Comparison of ENCODE assay signal across 10 cellular contexts in the genomic region with DNA sequence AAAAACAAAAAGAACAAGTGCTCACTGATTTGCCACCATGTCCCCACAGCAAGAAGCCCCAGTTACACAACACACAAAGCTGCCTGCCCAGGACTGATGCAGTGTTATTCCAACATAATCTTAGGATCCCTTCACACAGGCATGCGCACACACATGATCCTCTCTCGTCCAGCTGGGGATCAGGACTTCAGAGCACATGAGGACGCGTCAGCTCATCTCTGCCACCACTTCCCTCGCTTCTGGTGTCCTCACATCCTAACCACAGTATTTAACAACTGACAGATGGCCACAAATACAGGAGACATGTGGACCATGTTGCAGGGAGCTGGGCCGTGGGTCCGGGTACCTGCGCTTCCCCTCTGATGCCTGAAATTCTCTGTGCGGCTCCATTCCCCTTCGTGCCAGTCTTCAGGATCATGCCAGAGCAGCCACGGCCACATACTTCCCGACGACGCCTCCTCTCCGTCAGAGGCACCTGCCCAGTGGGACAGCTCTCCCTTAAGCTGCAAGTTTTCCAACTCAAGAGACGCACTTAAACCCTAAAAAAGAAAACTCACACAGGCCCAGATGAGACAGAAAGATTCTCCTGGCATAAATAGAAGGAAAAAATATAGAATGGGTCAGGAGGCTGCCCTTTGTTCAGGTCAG.
A peak's percentile ranks its signal among the peaks of the same experiment; 100 is the strongest.
DNase-seq lines count a peak whose midpoint lies in the region; ATAC-seq and TF ChIP-seq lines count a peak whose summit lies in the region.
"Had no signal": no experiment of that assay in that cellular context is flagged by ENCODE, and none has a peak within 500 bp of the region (broad histone marks: within the 10 kb centered on the region; RNA-seq: fewer than 3 reads in every experiment).

No MANE protein-coding gene starts in this region.

- no peaks in the 10 kb centered on the region for H3K9me3 Mint-ChIP-seq in central memory CD8-positive, alpha-beta T cell
- no peaks in the 10 kb centered on the region for H3K9me3 Mint-ChIP-seq in nephron progenitor cell
- no peaks in the 10 kb centered on the region for H3K9me3 Mint-ChIP-seq in activated CD4-positive, alpha-beta memory T cell treated with anti-CD3 and anti-CD28 coated beads for 36 hours
- H3K9me3 Mint-ChIP-seq: activated naive CD8-positive, alpha-beta T cell treated with anti-CD3 and anti-CD28 coated beads for 36 hours had no signal

- no peak for TF ChIP-seq CTCF in AG10803 (conservative IDR thresholded peaks at IDR 0.05; ENCODE audit: low read length)
- TF ChIP-seq CTCF in nephron progenitor cell (IDR thresholded peaks at IDR 0.05): no peak

- H3K4me1 Mint-ChIP-seq in central memory CD8-positive, alpha-beta T cell: peaks cover 57% of the 10 kb centered on the region
- peaks cover 51% of the 10 kb centered on the region for H3K4me1 Mint-ChIP-seq in nephron progenitor cell
- peaks cover 37% of the 10 kb centered on the region for H3K4me1 Mint-ChIP-seq in activated CD4-positive, alpha-beta memory T cell treated with anti-CD3 and anti-CD28 coated beads for 36 hours (ENCODE audit: low read depth)

- POLR2A ChIA-PET in activated CD4-positive, alpha-beta memory T cell treated with anti-CD3 and anti-CD28 coated beads for 36 hours (lab: Charles Lee): no interaction called here

- intact Hi-C loops in activated CD4-positive, alpha-beta memory T cell treated with anti-CD3 and anti-CD28 coated beads for 36 hours (cut with micrococcal nuclease): no loop called here

- no peak overlapping the region for H3K4me3 ChIP-seq in AG10803 (ENCODE audit: low read length)

- H3K27ac Mint-ChIP-seq in central memory CD8-positive, alpha-beta T cell (ENCODE audit: low read depth): peak overlapping the region; percentile 66
- peak overlapping the region; percentile 49 for H3K27ac Mint-ChIP-seq in nephron progenitor cell
- H3K27ac Mint-ChIP-seq in activated CD4-positive, alpha-beta memory T cell treated with anti-CD3 and anti-CD28 coated beads for 36 hours: no peak overlapping the region
- H3K27ac Mint-ChIP-seq: activated naive CD8-positive, alpha-beta T cell treated with anti-CD3 and anti-CD28 coated beads for 36 hours had no signal

- no peaks in the 10 kb centered on the region for H3K27me3 Mint-ChIP-seq in central memory CD8-positive, alpha-beta T cell
- no peaks in the 10 kb centered on the region for H3K27me3 Mint-ChIP-seq in nephron progenitor cell (ENCODE audit: low read depth, poor library complexity)
- H3K27me3 Mint-ChIP-seq in activated CD4-positive, alpha-beta memory T cell treated with anti-CD3 and anti-CD28 coated beads for 36 hours: no peaks in the 10 kb centered on the region
- H3K27me3 Mint-ChIP-seq: activated naive CD8-positive, alpha-beta T cell treated with anti-CD3 and anti-CD28 coated beads for 36 hours had no signal

- no peak for ATAC-seq in central memory CD8-positive, alpha-beta T cell (replicated peaks; ENCODE audit: extremely low read depth, poor library complexity, severe bottlenecking)

- DNase-seq in AG10803 (ENCODE audit: low read depth) (peak; percentile 19), MV-4-11 (lab: John Stamatoyannopoulos, UW) (peak; percentile 58), nephron progenitor cell (no peak), NK-92 (lab: John Stamatoyannopoulos, UW; ENCODE audit: unreplicated experiment) (no peak), ureter (ENCODE audit: low spot score) (no peak), superior temporal gyrus (ENCODE audit: extremely low spot score) (no peak)
- DNase-seq in central memory CD8-positive, alpha-beta T cell (ENCODE audit: low spot score in 2 of 2): no peak
- DNase-seq in activated CD4-positive, alpha-beta memory T cell treated with anti-CD3 and anti-CD28 coated beads for 36 hours: no peak
- DNase-seq: activated naive CD8-positive, alpha-beta T cell treated with anti-CD3 and anti-CD28 coated beads for 36 hours; NCI-H2081 treated with DMSO at 0.1 percent for 48 hours had no signal

- peaks cover 9% of the 10 kb centered on the region for H3K36me3 Mint-ChIP-seq in central memory CD8-positive, alpha-beta T cell (ENCODE audit: insufficient read depth)
- H3K36me3 Mint-ChIP-seq in nephron progenitor cell (ENCODE audit: low read depth): peaks cover 14% of the 10 kb centered on the region
- H3K36me3 Mint-ChIP-seq in activated CD4-positive, alpha-beta memory T cell treated with anti-CD3 and anti-CD28 coated beads for 36 hours: peaks cover 1% of the 10 kb centered on the region

- H3K4me3 Mint-ChIP-seq in central memory CD8-positive, alpha-beta T cell: no peak overlapping the region
- H3K4me3 Mint-ChIP-seq in nephron progenitor cell: no peak overlapping the region
- H3K4me3 Mint-ChIP-seq in activated CD4-positive, alpha-beta memory T cell treated with anti-CD3 and anti-CD28 coated beads for 36 hours: no peak overlapping the region
- H3K4me3 Mint-ChIP-seq: activated naive CD8-positive, alpha-beta T cell treated with anti-CD3 and anti-CD28 coated beads for 36 hours had no signal

- CTCF ChIA-PET in activated CD4-positive, alpha-beta memory T cell treated with anti-CD3 and anti-CD28 coated beads for 36 hours (lab: Charles Lee): interaction anchor here (0.7 kb wide), 1 partner anchor 38 kb away, joined by 3 read pairs; no protein-coding TSS in a partner anchor

Comparison
In these comparisons a context has a peak if more than half of its experiments do, and no peak if none do; other contexts are left out.
1. DNase-seq: peak in AG10803 (single experiment) and MV-4-11 (single experiment); none in central memory CD8-positive, alpha-beta T cell (0 of 2), nephron progenitor cell (single experiment), NK-92 (single experiment), ureter (single experiment), superior temporal gyrus (single experiment) and activated CD4-positive, alpha-beta memory T cell treated with anti-CD3 and anti-CD28 coated beads for 36 hours (single experiment).